17 cellular contexts compared by ENCODE assay signal in genomic region chr3:35663471-35663870, GRCh38. TPM values are rescaled to one million over a fixed set of nuclear protein-coding genes. Genes with fewer than 3 reads are reported as not detected.
DNase-seq lines count a peak whose midpoint lies in the region; ATAC-seq and TF ChIP-seq lines count a peak whose summit lies in the region.
"Had no signal": no experiment of that assay in that cellular context is flagged by ENCODE, and none has a peak within 500 bp of the region (broad histone marks: within the 10 kb centered on the region; RNA-seq: fewer than 3 reads in every experiment).

No MANE protein-coding gene starts in this region.

- H3K4me3 Mint-ChIP-seq in WTC11: no peak overlapping the region
- H3K4me3 Mint-ChIP-seq in naive thymus-derived CD8-positive, alpha-beta T cell: no peak overlapping the region
- H3K4me3 Mint-ChIP-seq: neural crest cell had no signal

- in situ Hi-C loops in G401 (cut with HindIII; ENCODE audit: low sequenced_read_pairs) (no loop called here), ACHN (cut with HindIII; ENCODE audit: low pct_ligation_motif_present, low pct_unique_long_range_greater_than_20kb, low sequenced_read_pairs) (no loop called here)

- no peaks in the 10 kb centered on the region for H3K27me3 Mint-ChIP-seq in WTC11 (ENCODE audit: low read depth)
- peaks cover 0 to 1% (median 0%) of the 10 kb centered on the region in 5 donors for H3K27me3 Mint-ChIP-seq in naive thymus-derived CD8-positive, alpha-beta T cell

- peak; percentile 63 for DNase-seq in G401 (ENCODE audit: low spot score)
- peak; percentile 8 for DNase-seq in WTC11 (ENCODE audit: low spot score)
- peak; percentile 42 for DNase-seq in left ventricle myocardium superior
- DNase-seq in renal cortical epithelial cell (ENCODE audit: low read depth): peak; percentile 14
- DNase-seq in NCI-H1436 (lab: John Stamatoyannopoulos, UW): no peak
- DNase-seq in ACHN: no peak
- no peak for DNase-seq in COR-L47 (lab: John Stamatoyannopoulos, UW)
- no peak for DNase-seq in naive thymus-derived CD8-positive, alpha-beta T cell
- DNase-seq: activated CD8-positive, alpha-beta memory T cell treated with anti-CD3 and anti-CD28 coated beads, Interleukin-2, amount 50 U/mL, for 4 hours; activated effector memory CD4-positive, alpha-beta T cell treated with Interleukin-2 at 50 U/mL for 16 hours; erythroblast; kidney glomerular epithelial cell; NCI-H510A treated with DMSO at 0.1 percent for 48 hours; T-helper 1 cell; uterus had no signal

- no peaks in the 10 kb centered on the region for H3K9me3 Mint-ChIP-seq in WTC11
- H3K9me3 Mint-ChIP-seq in naive thymus-derived CD8-positive, alpha-beta T cell: peaks cover 0 to 3% (median 0%) of the 10 kb centered on the region in 9 donors
- H3K9me3 Mint-ChIP-seq: neural crest cell had no signal

- ATAC-seq in WTC11: 0 out of 2 replicates have a peak, but pooled peaks have one; percentile 23
- peak; percentile 92 for ATAC-seq in left ventricle myocardium superior
- no peak for ATAC-seq in naive thymus-derived CD8-positive, alpha-beta T cell

- peaks cover 11% of the 10 kb centered on the region for H3K4me1 Mint-ChIP-seq in WTC11
- peaks cover 0 to 7% (median 0%) of the 10 kb centered on the region in 4 donors for H3K4me1 Mint-ChIP-seq in naive thymus-derived CD8-positive, alpha-beta T cell
- H3K4me1 Mint-ChIP-seq: neural crest cell had no signal

- TF ChIP-seq CTCF in WTC11 (IDR thresholded peaks at IDR 0.05): no peak

- intact Hi-C loops in left ventricle myocardium superior (cut with micrococcal nuclease): no loop called here

- no peak overlapping the region for H3K27ac Mint-ChIP-seq in WTC11
- H3K27ac Mint-ChIP-seq in naive thymus-derived CD8-positive, alpha-beta T cell: no peak overlapping the region

- POLR2A ChIA-PET in WTC11 (lab: Charles Lee): no interaction called here
- POLR2A ChIA-PET in naive thymus-derived CD8-positive, alpha-beta T cell (lab: Charles Lee): no interaction called here

- CTCF ChIA-PET in WTC11 (lab: Charles Lee): no interaction called here

- H3K36me3 Mint-ChIP-seq in WTC11: no peaks in the 10 kb centered on the region
- H3K36me3 Mint-ChIP-seq in naive thymus-derived CD8-positive, alpha-beta T cell: no peaks in the 10 kb centered on the region

TF ChIP-seq in WTC11, 78 proteins besides CTCF, POLR2A, EP300 and RAD21:
- TF ChIP-seq HMGXB4 (CRISPR knock-in tag; IDR thresholded peaks at IDR 0.05): no peak
- no peak for TF ChIP-seq ZNF219 (CRISPR knock-in tag; IDR thresholded peaks at IDR 0.05; ENCODE audit: borderline replicate concordance)
- TF ChIP-seq RELA (CRISPR knock-in tag; IDR thresholded peaks at IDR 0.05; ENCODE audit: borderline replicate concordance): no peak
- TF ChIP-seq ZNF121 (CRISPR knock-in tag; IDR thresholded peaks at IDR 0.05): no peak
- no peak for TF ChIP-seq ETV6 (CRISPR knock-in tag; IDR thresholded peaks at IDR 0.05)
- no peak for TF ChIP-seq ZNF671 (CRISPR knock-in tag; IDR thresholded peaks at IDR 0.05)
- no peak for TF ChIP-seq ZSCAN18 (CRISPR knock-in tag; IDR thresholded peaks at IDR 0.05)
- TF ChIP-seq IRF2 (CRISPR knock-in tag; IDR thresholded peaks at IDR 0.05; ENCODE audit: borderline replicate concordance, low read depth): no peak
- no peak for TF ChIP-seq IRF1 (CRISPR knock-in tag; IDR thresholded peaks at IDR 0.05)
- TF ChIP-seq ZNF396 (CRISPR knock-in tag; IDR thresholded peaks at IDR 0.05; ENCODE audit: borderline replicate concordance): no peak
- no peak for TF ChIP-seq KAT7 (CRISPR knock-in tag; IDR thresholded peaks at IDR 0.05; ENCODE audit: borderline replicate concordance)
- TF ChIP-seq FOXK1 (CRISPR knock-in tag; IDR thresholded peaks at IDR 0.05): no peak
- TF ChIP-seq NR2C2 (CRISPR knock-in tag; IDR thresholded peaks at IDR 0.05): no peak
- TF ChIP-seq ATF3 (CRISPR knock-in tag; conservative IDR thresholded peaks at IDR 0.05): no peak
- TF ChIP-seq SMAD3 (CRISPR knock-in tag; IDR thresholded peaks at IDR 0.05; ENCODE audit: borderline replicate concordance): no peak
- no peak for TF ChIP-seq CREB1 (CRISPR knock-in tag; IDR thresholded peaks at IDR 0.05)

RNA-seq across cellular contexts. Expression of gene ARPP21, which starts 24.1 kb away (rescaled TPM):
- total RNA-seq in G401 (2014; rRNA removed; shearing (Covaris generic)): not detected in 2 replicates
- not detected in 3 replicates for total RNA-seq in WTC11 (2021)
- total RNA-seq in left ventricle myocardium superior: not detected
- 0.15 TPM in 1 of 2 replicates, not detected in the other for total RNA-seq in renal cortical epithelial cell
- not detected for total RNA-seq in naive thymus-derived CD8-positive, alpha-beta T cell
- polyA plus RNA-seq in naive thymus-derived CD8-positive, alpha-beta T cell: not detected
- total RNA-seq: cardiac muscle cell had no signal

Comparison
In these comparisons a context has a peak if more than half of its experiments do, and no peak if none do; other contexts are left out.
1. DNase-seq: peak in G401 (single experiment), WTC11 (single experiment), left ventricle myocardium superior (single experiment) and renal cortical epithelial cell (single experiment); none in NCI-H1436 (single experiment), ACHN (single experiment), COR-L47 (single experiment) and naive thymus-derived CD8-positive, alpha-beta T cell (0 of 10).
2. ATAC-seq: peak in WTC11 (single experiment) and left ventricle myocardium superior (single experiment); none in naive thymus-derived CD8-positive, alpha-beta T cell (0 of 2).